Comparison of ENCODE assay signal across 8 cellular contexts in the genomic region with DNA sequence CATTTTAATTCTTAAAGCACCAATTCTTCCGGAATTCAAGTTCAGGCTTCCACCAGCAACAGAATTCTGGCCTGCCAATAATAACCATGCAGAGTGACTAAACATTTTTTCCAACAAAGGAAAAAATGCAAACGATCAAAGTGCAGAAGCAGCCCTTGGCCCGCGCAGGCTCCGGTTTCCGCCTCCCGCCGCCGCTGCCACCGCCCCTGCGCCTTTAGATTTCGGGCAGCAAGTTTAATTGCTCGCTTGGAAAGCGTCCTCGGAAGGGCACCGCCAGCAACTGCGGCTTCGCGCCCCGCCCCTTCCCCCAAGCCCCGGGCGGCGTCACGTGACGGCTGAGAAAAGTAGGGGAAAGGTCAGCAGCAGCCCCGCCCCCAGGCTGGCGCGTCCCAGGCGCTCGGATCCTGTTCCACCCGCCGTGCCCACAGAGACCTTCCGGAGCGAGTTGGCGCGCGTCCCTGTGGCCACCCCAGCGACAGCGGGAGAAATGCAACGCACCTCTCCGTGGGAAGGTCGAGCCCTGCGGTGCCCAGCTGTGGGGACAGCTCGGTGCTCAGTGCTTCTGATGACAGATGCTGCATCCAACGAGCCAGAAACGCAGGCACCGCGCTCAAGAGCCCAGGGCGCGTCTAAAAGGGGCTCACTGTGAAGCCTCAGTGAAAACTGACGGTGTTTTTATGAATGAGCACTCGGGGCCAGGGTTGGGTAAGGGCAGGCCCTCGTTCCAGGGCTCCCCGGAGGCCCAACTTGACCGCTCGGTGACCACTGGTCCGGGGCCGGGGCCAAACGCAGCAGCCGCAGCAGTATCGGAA. TPM values are rescaled to one million over a fixed set of nuclear protein-coding genes. Genes with fewer than 3 reads are reported as not detected.
DNase-seq lines count a peak whose midpoint lies in the region; ATAC-seq and TF ChIP-seq lines count a peak whose summit lies in the region.

No MANE protein-coding gene starts in this region.

- H2AFZ ChIP-seq in KMS-11 (ENCODE audit: low read depth) (peak overlapping the region; percentile 31; the same call in 1 of the 2 replicates), fibroblast of lung (ENCODE audit: low read length) (no peak overlapping the region)

- peak overlapping the region; percentile 93 for H3K27ac Mint-ChIP-seq in CD8-positive, alpha-beta T cell
- peak overlapping the region; percentile 71 to 98 (median 92) for H3K27ac Mint-ChIP-seq in naive B cell

- peaks cover 31% of the 10 kb centered on the region for H3K79me2 ChIP-seq in KMS-11 (ENCODE audit: insufficient read depth, low read depth)
- H3K79me2 ChIP-seq in fibroblast of lung (ENCODE audit: control insufficient read depth, insufficient read depth, low read length), result peaks cover 46% of the 10 kb centered on the region

- peak overlapping the region; percentile 85 for H3K4me3 Mint-ChIP-seq in CD8-positive, alpha-beta T cell
- H3K4me3 Mint-ChIP-seq in naive B cell, result peak overlapping the region; percentile 84 to 94 (median 92)

- DNase-seq in CD8-positive, alpha-beta T cell, result peak; percentile 87 to 98 (median 95)
- DNase-seq in RKO (ENCODE audit: low spot score), result peak; percentile 93
- peak; percentile 90 to 93 for DNase-seq in activated T-helper 1 cell treated with anti-CD3 and anti-CD28 coated beads, Interleukin-2, amount 50 U/mL, for 16 hours (ENCODE audit: low read depth in 1 of 2, low spot score in 1 of 2)
- peak; percentile 89 to 93 for DNase-seq in fibroblast of lung (ENCODE audit: low read depth in 2 of 2)
- DNase-seq in naive B cell, result peak; percentile 92
- DNase-seq in stimulated activated CD8-positive, alpha-beta memory T cell treated with anti-CD3 and anti-CD28 coated beads, Interleukin-7, amount 100 ng/mL, for 48 hours (ENCODE audit: extremely low read depth in 1 of 2, low read depth in 1 of 2), result peak; percentile 88 to 90

- peaks cover 66% of the 10 kb centered on the region for H3K4me1 Mint-ChIP-seq in CD8-positive, alpha-beta T cell (ENCODE audit: low read depth)
- H3K4me1 Mint-ChIP-seq in naive B cell, result peaks cover 29 to 61% (median 44%) of the 10 kb centered on the region in 3 donors

- no peaks in the 10 kb centered on the region for H3K27me3 ChIP-seq in CD8-positive, alpha-beta T cell (ENCODE audit: insufficient read depth, low read length)
- H3K27me3 ChIP-seq in KMS-11 (ENCODE audit: insufficient read depth, low read depth) (no peaks in the 10 kb centered on the region), fibroblast of lung (ENCODE audit: control insufficient read depth, insufficient read depth, low read length) (no peaks in the 10 kb centered on the region)

- peaks cover 59% of the 10 kb centered on the region for H3K4me1 ChIP-seq in CD8-positive, alpha-beta T cell (ENCODE audit: insufficient read depth, low read length)
- peaks cover 43% of the 10 kb centered on the region for H3K4me1 ChIP-seq in KMS-11 (ENCODE audit: low read depth, poor library complexity, severe bottlenecking)
- H3K4me1 ChIP-seq in fibroblast of lung (ENCODE audit: control insufficient read depth, extremely low read depth, insufficient read depth, low read length), result peaks cover 13% of the 10 kb centered on the region

- intact Hi-C loops in CD8-positive, alpha-beta T cell (cut with DNase I, micrococcal nuclease), result loop anchor here (1.0 to 5.0 kb wide), 6 partner anchors 14 to 1363 kb away; a partner anchor contains a TSS

- no peaks in the 10 kb centered on the region for H3K27me3 Mint-ChIP-seq in CD8-positive, alpha-beta T cell (ENCODE audit: low read depth)
- no peaks in the 10 kb centered on the region for H3K27me3 Mint-ChIP-seq in naive B cell

- no peaks in the 10 kb centered on the region for H4K20me1 ChIP-seq in KMS-11 (ENCODE audit: insufficient read depth)
- H4K20me1 ChIP-seq in fibroblast of lung (ENCODE audit: control insufficient read depth, extremely low read depth, insufficient read depth, low read length), result no peaks in the 10 kb centered on the region

- no peaks in the 10 kb centered on the region for H3K9me3 ChIP-seq in CD8-positive, alpha-beta T cell (ENCODE audit: low read length)
- H3K9me3 ChIP-seq in fibroblast of lung (ENCODE audit: control insufficient read depth, insufficient read depth, low read depth, low read length), result no peaks in the 10 kb centered on the region

- POLR2A ChIA-PET in CD8-positive, alpha-beta T cell (lab: Charles Lee), result no interaction called here

- peak; percentile 64 for ATAC-seq in CD8-positive, alpha-beta T cell
- ATAC-seq in GM19468 (IDR thresholded peaks at IDR 0.05; ENCODE audit: extremely low read depth, unreplicated experiment), result peak; percentile 23
- ATAC-seq in naive B cell (ENCODE audit: low read depth in 2 of 2), result peak; percentile 60 to 65

- TF ChIP-seq CTCF in CD8-positive, alpha-beta T cell (IDR thresholded peaks at IDR 0.05), result no peak
- TF ChIP-seq CTCF in KMS-11 (conservative IDR thresholded peaks at IDR 0.05; ENCODE audit: low read depth, low read length), result no peak
- TF ChIP-seq CTCF in fibroblast of lung (conservative IDR thresholded peaks at IDR 0.05 in 1 of 2, IDR thresholded peaks at IDR 0.05 in 1 of 2; ENCODE audit: low read depth in 1 of 2, low read length in 2 of 2), result no peak

- no peaks in the 10 kb centered on the region for H3K36me3 ChIP-seq in CD8-positive, alpha-beta T cell (ENCODE audit: insufficient read depth, low read length)
- H3K36me3 ChIP-seq in KMS-11 (ENCODE audit: insufficient read depth) (no peaks in the 10 kb centered on the region), fibroblast of lung (ENCODE audit: control insufficient read depth, insufficient read depth, low read length) (peaks cover 1% of the 10 kb centered on the region)

- H3K27ac ChIP-seq in CD8-positive, alpha-beta T cell (ENCODE audit: low read depth, low read length), result peak overlapping the region; percentile 60
- peak overlapping the region; percentile 63 for H3K27ac ChIP-seq in KMS-11
- H3K27ac ChIP-seq in fibroblast of lung (ENCODE audit: insufficient read depth, low read length), result peak overlapping the region; percentile 87

- H3K4me2 ChIP-seq in KMS-11 (peak overlapping the region; percentile 92), fibroblast of lung (ENCODE audit: extremely low read depth, insufficient read depth, low read length) (peak overlapping the region; percentile 98)

- H3K9ac ChIP-seq in KMS-11, result peak overlapping the region; percentile 46; the same call in 1 of the 2 replicates
- peak overlapping the region; percentile 60 for H3K9ac ChIP-seq in fibroblast of lung (ENCODE audit: insufficient read depth, low read length)

- peaks cover 4% of the 10 kb centered on the region for H3K36me3 Mint-ChIP-seq in CD8-positive, alpha-beta T cell
- no peaks in the 10 kb centered on the region for H3K36me3 Mint-ChIP-seq in naive B cell

- peak overlapping the region; percentile 63 for H3K4me3 ChIP-seq in CD8-positive, alpha-beta T cell (ENCODE audit: low read depth, low read length)
- H3K4me3 ChIP-seq in KMS-11 (IDR thresholded peaks at IDR 0.05; ENCODE audit: insufficient read depth, low read depth, low read length) (no peak overlapping the region), fibroblast of lung (replicated peaks in 1 of 4; ENCODE audit: control extremely low read depth in 1 of 4, insufficient read depth in 1 of 4, low read depth in 3 of 4, low read length in 4 of 4) (peak overlapping the region; percentile 76 to 94 (median 80))

- H3K9me3 Mint-ChIP-seq in CD8-positive, alpha-beta T cell, result no peaks in the 10 kb centered on the region
- no peaks in the 10 kb centered on the region for H3K9me3 Mint-ChIP-seq in naive B cell

- CTCF ChIA-PET in CD8-positive, alpha-beta T cell (lab: Charles Lee), result interaction anchor here (0.6 to 1.4 kb wide), 5 partner anchors 9 to 41 kb away, joined by 3 to 7 read pairs (median 5); no protein-coding TSS in a partner anchor

RNA-seq across cellular contexts. Expression of a gene that starts 2.5 kb away (rescaled TPM):
- total RNA-seq in CD8-positive, alpha-beta T cell, result 10 to 100 TPM in 1 of 2 experiments, 1 to 10 TPM in 1; 9.5 to 12.3 TPM
- total RNA-seq in fibroblast of lung, result 33.6 and 45.2 TPM in 2 replicates
- polyA plus RNA-seq in fibroblast of lung (29.5 and 37.2 TPM in 2 replicates), naive B cell (ENCODE audit: low read depth in 6 of 6) (10 to 100 TPM in 1 of 6 donors, 1 to 10 TPM in 4, under 1 TPM in 1; 0.73 to 13.9 (median 3.2) TPM)
- 32.7 and 40.7 TPM in 2 replicates for polyA plus RNA-seq in fibroblast of lung (2012)
- 103 and 170 TPM in 2 replicates for polyA minus RNA-seq in fibroblast of lung (ENCODE audit: low replicate concordance)
